In the genomic region with DNA sequence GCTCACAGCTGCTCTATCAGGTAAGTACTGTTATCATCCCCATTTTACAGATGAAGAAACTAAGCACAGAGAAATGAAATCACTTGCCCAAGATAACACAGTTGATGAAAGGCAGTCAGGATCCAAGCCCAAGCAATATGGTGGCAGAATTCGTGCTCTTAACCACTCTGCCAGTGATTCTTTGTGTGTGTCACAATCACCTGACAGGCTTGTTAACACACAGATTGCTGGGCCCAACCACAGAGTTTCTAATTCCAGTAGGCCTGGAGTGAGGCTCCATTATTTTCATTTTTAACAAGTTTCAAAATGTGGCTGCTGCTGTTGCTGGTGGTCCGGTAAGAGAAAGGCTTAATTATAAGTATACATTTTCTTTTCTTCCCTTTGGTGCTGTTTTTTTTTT, we compare ENCODE assay signal across 29 cellular contexts.
"Had no signal": no experiment of that assay in that cellular context is flagged by ENCODE, and none has a peak within 500 bp of the region (broad histone marks: within the 10 kb centered on the region; RNA-seq: fewer than 3 reads in every experiment).

No MANE protein-coding gene starts in this region.

- H3K9me3 ChIP-seq: ascending aorta, breast epithelium, esophagus squamous epithelium, gastroesophageal sphincter had no signal

- DNase-seq: activated CD4-positive, alpha-beta memory T cell treated with anti-CD3 and anti-CD28 coated beads for 36 hours; activated CD4-positive, alpha-beta T cell treated with anti-CD3 and anti-CD28 coated beads for 36 hours; activated CD4-positive, alpha-beta T cell treated with anti-CD3 and anti-CD28 coated beads, Interleukin-2, amount 10 ng/mL, durations not matched to agents 24 days and 14 days; activated CD4-positive, CD25-positive, alpha-beta regulatory T cell; activated CD4-positive, CD25-positive, alpha-beta regulatory T cell treated with anti-CD3 and anti-CD28 coated beads, Interleukin-2, amount 50 U/mL, for 72 hours; activated CD8-positive, alpha-beta memory T cell treated with anti-CD3 and anti-CD28 coated beads, Interleukin-2, amount 50 U/mL, for 48 hours; activated gamma-delta T cell; activated naive CD4-positive, alpha-beta T cell; activated naive CD4-positive, alpha-beta T cell treated with anti-CD3 and anti-CD28 coated beads, Interleukin-2, amount 10 ng/mL, durations not matched to agents 7 days and 5 days; activated naive CD8-positive, alpha-beta T cell treated with anti-CD3 and anti-CD28 coated beads, Interleukin-2, amount 10 ng/mL, durations not matched to agents 7 days and 5 days; activated T-cell treated with anti-CD3 and anti-CD28 coated beads for 4 hours; activated T-cell treated with anti-CD3 and anti-CD28 coated beads, Interleukin-2, amount 50 U/mL, for 24 hours; activated T-cell treated with anti-CD3 and anti-CD28 coated beads, Interleukin-2, amount 50 U/mL, for 72 hours; central memory CD4-positive, alpha-beta T cell; cerebellar nuclear complex; dermis blood vessel endothelial cell; effector CD4-positive, alpha-beta T cell; effector memory CD8-positive, alpha-beta T cell; erythroblast; esophagus squamous epithelium; foreskin melanocyte; hippocampal formation; T-helper 2 cell had no signal

- H3K27ac ChIP-seq: breast epithelium, coronary artery, esophagus squamous epithelium had no signal

- ATAC-seq: activated CD4-positive, alpha-beta T cell treated with anti-CD3 and anti-CD28 coated beads for 36 hours; activated naive CD4-positive, alpha-beta T cell treated with anti-CD3 and anti-CD28 coated beads, Interleukin-2, amount 50 U/mL, for 72 hours; activated T-cell treated with anti-CD3 and anti-CD28 coated beads, Interleukin-2, amount 50 U/mL, for 72 hours; effector memory CD8-positive, alpha-beta T cell; gastroesophageal sphincter had no signal

- H3K36me3 ChIP-seq: ascending aorta, breast epithelium, cardiac muscle cell, gastroesophageal sphincter had no signal

- H3K4me3 ChIP-seq: ascending aorta, breast epithelium, cardiac muscle cell, coronary artery, esophagus squamous epithelium, gastroesophageal sphincter had no signal

- H3K27me3 ChIP-seq: ascending aorta, breast epithelium, cardiac muscle cell, esophagus squamous epithelium, gastroesophageal sphincter had no signal
